In genomic region chr6:36734486-36735060, GRCh38 we compare ENCODE assay signal across 12 cellular contexts. TPM values are rescaled to one million over a fixed set of nuclear protein-coding genes. Genes with fewer than 3 reads are reported as not detected.
DNase-seq lines count a peak whose midpoint lies in the region; ATAC-seq and TF ChIP-seq lines count a peak whose summit lies in the region.
"Had no signal": no experiment of that assay in that cellular context is flagged by ENCODE, and none has a peak within 500 bp of the region (broad histone marks: within the 10 kb centered on the region; RNA-seq: fewer than 3 reads in every experiment).

No MANE protein-coding gene starts in this region.

- no peaks in the 10 kb centered on the region for H3K27me3 ChIP-seq in heart left ventricle
- H3K27me3 ChIP-seq in mammary epithelial cell (ENCODE audit: insufficient read depth, low read length): no peaks in the 10 kb centered on the region
- H3K27me3 ChIP-seq in muscle layer of colon (ENCODE audit: control insufficient read depth in 1 of 2, insufficient read depth in 2 of 2, low read length in 2 of 2): no peaks in the 10 kb centered on the region
- H3K27me3 ChIP-seq in uterus: no peaks in the 10 kb centered on the region
- H3K27me3 ChIP-seq: foreskin keratinocyte had no signal

- CTCF ChIA-PET in mammary epithelial cell (lab: Charles Lee; ENCODE audit: low non-redundant PET): no interaction called here

- H3K9me3 ChIP-seq in heart left ventricle (no peaks in the 10 kb centered on the region), mammary epithelial cell (replicated peaks; ENCODE audit: insufficient read depth, low read length) (no peaks in the 10 kb centered on the region), muscle layer of colon (ENCODE audit: low read length) (no peaks in the 10 kb centered on the region), uterus (no peaks in the 10 kb centered on the region)

- ATAC-seq in heart left ventricle: no peak
- ATAC-seq in Right ventricle myocardium superior (ENCODE audit: poor library complexity): no peak
- no peak for ATAC-seq in GM18868 (IDR thresholded peaks at IDR 0.05; ENCODE audit: unreplicated experiment)

- no peak for TF ChIP-seq POLR2A in heart left ventricle (IDR thresholded peaks at IDR 0.05)
- TF ChIP-seq POLR2A in uterus (IDR thresholded peaks at IDR 0.05): no peak

- no peaks in the 10 kb centered on the region for H3K79me2 ChIP-seq in mammary epithelial cell (ENCODE audit: insufficient read depth, low read length)

- WGBS in heart left ventricle, 4 donors: 83 to 93% (median 90%) methylated on average over 7 of the region's 7 CpGs
- 100% methylated on average over 6 of the region's 7 CpGs for WGBS in mammary epithelial cell (ENCODE audit: low coverage, missing lambda C conversion rate)

- H3K4me2 ChIP-seq in mammary epithelial cell (ENCODE audit: insufficient read depth, low read depth, low read length): no peak overlapping the region

- TF ChIP-seq CTCF in heart left ventricle (IDR thresholded peaks at IDR 0.05) (no peak), mammary epithelial cell (conservative IDR thresholded peaks at IDR 0.05 in 1 of 2, IDR thresholded peaks at IDR 0.05 in 1 of 2; ENCODE audit: extremely low read depth in 1 of 2, insufficient read depth in 1 of 2, low read depth in 1 of 2, low read length in 2 of 2) (no peak), uterus (IDR thresholded peaks at IDR 0.05) (no peak)

- peak overlapping the region in 11 of 12 donors; percentile 69 to 93 (median 82) for H3K27ac ChIP-seq in heart left ventricle
- H3K27ac ChIP-seq in mammary epithelial cell (ENCODE audit: insufficient read depth, low read depth, low read length): no peak overlapping the region
- H3K27ac ChIP-seq in muscle layer of colon (ENCODE audit: low read depth, low read length): peak overlapping the region; percentile 68
- peak overlapping the region; percentile 72 to 74 for H3K27ac ChIP-seq in uterus
- H3K27ac ChIP-seq: foreskin keratinocyte had no signal

- dilution Hi-C loops in mammary epithelial cell (cut with HindIII; ENCODE audit: low sequenced_read_pairs): no loop called here

- no peaks in the 10 kb centered on the region for H4K20me1 ChIP-seq in mammary epithelial cell (ENCODE audit: insufficient read depth, low read length)

- H3K9ac ChIP-seq in mammary epithelial cell (ENCODE audit: insufficient read depth, low read length): no peak overlapping the region
- H3K9ac ChIP-seq in muscle layer of colon (ENCODE audit: low read length): no peak overlapping the region

- H3K4me3 ChIP-seq in heart left ventricle (peak overlapping the region in 8 of 12 donors; percentile 25 to 54 (median 40)), mammary epithelial cell (replicated peaks in 1 of 3; ENCODE audit: insufficient read depth in 1 of 3, low read depth in 2 of 3, low read length in 3 of 3) (no peak overlapping the region), muscle layer of colon (ENCODE audit: low read depth in 1 of 2, low read length in 2 of 2) (peak overlapping the region in 1 of 2 donors; percentile 30), uterus (peak overlapping the region in 1 of 2 donors; percentile 27)

- in situ Hi-C loops in mammary epithelial cell (cut with MboI; ENCODE audit: low sequenced_read_pairs in 2 of 2): no loop called here

- intact Hi-C loops in heart left ventricle (cut with DNase I) (loop anchor here in 1 of 10 donors (5.0 kb wide), 1 partner anchor 52 kb away; no protein-coding TSS in a partner anchor), Right ventricle myocardium superior (cut with DNase I) (no loop called here), mammary epithelial cell (cut with micrococcal nuclease) (no loop called here), uterus (cut with DNase I; ENCODE audit: low total_unique reads) (no loop called here)

- H3K36me3 ChIP-seq in heart left ventricle (no peaks in the 10 kb centered on the region), mammary epithelial cell (ENCODE audit: insufficient read depth, low read length) (no peaks in the 10 kb centered on the region), muscle layer of colon (ENCODE audit: insufficient read depth, low read length) (no peaks in the 10 kb centered on the region), uterus (no peaks in the 10 kb centered on the region)

- peak overlapping the region; percentile 55 for H2AFZ ChIP-seq in mammary epithelial cell (ENCODE audit: low read depth, low read length)

- H3K4me1 ChIP-seq in heart left ventricle (peaks cover 0 to 28% (median 13%) of the 10 kb centered on the region in 12 donors), mammary epithelial cell (ENCODE audit: insufficient read depth, low read length) (peaks cover 5% of the 10 kb centered on the region), muscle layer of colon (ENCODE audit: insufficient read depth, low read length) (peaks cover 14% of the 10 kb centered on the region), uterus (no peaks in the 10 kb centered on the region)
- H3K4me1 ChIP-seq: foreskin keratinocyte had no signal

- DNase-seq in heart left ventricle (peak in 1 of 5 donors; percentile 35), Right ventricle myocardium superior (no peak), mammary epithelial cell (no peak), uterus (no peak), NCI-H1105 treated with DMSO at 0.1 percent for 48 hours (lab: John Stamatoyannopoulos, UW) (no peak)
- no peak for DNase-seq in stimulated activated CD4-positive, alpha-beta T cell treated with anti-CD3 and anti-CD28 coated beads, Interleukin-4, amount 100 ng/mL, for 24 hours
- DNase-seq: activated effector memory CD4-positive, alpha-beta T cell treated with Interleukin-2 at 50 U/mL for 16 hours; NCI-H69 had no signal

- no TSS peak for BruUV-seq in mammary epithelial cell (replicated peaks; lab: Mats Ljungman, UMichigan)

RNA-seq across cellular contexts. Expression of gene RAB44, which starts 36.9 kb away (rescaled TPM):
- under 1 TPM in 5 of 9 donors, not detected in 4; 0.06 to 0.32 (median 0.09) TPM for total RNA-seq in heart left ventricle
- under 1 TPM in 1 of 2 donors, not detected in 1; 0.04 TPM for polyA plus RNA-seq in heart left ventricle
- not detected for total RNA-seq in Right ventricle myocardium superior
- under 1 TPM in 1 of 2 donors, not detected in 1; 0.17 TPM for total RNA-seq in mammary epithelial cell
- 0.02 TPM for polyA plus RNA-seq in mammary epithelial cell
- not detected for polyA minus RNA-seq in mammary epithelial cell
- total RNA-seq in uterus: under 1 TPM in 1 of 4 donors, not detected in 3; 0.37 TPM
- total RNA-seq: foreskin keratinocyte had no signal
- polyA plus RNA-seq: neural cell had no signal

RNA-seq across cellular contexts. Expression of gene CDKN1A, which starts 56.1 kb away (rescaled TPM):
- 100 to 1,000 TPM in 4 of 9 donors, 10 to 100 TPM in 5; 27.5 to 164 (median 99.8) TPM for total RNA-seq in heart left ventricle
- polyA plus RNA-seq in heart left ventricle: 100 to 1,000 TPM in 1 of 2 donors, 10 to 100 TPM in 1; 36.2 to 658 TPM
- 54.5 TPM for total RNA-seq in Right ventricle myocardium superior
- total RNA-seq in mammary epithelial cell: 100 to 1,000 TPM; 687 to 707 TPM
- polyA plus RNA-seq in mammary epithelial cell: 414 TPM
- 451 TPM for polyA minus RNA-seq in mammary epithelial cell
- 100 to 1,000 TPM in 1 of 4 donors, 10 to 100 TPM in 2, 1 to 10 TPM in 1; 8.8 to 119 (median 75.8) TPM for total RNA-seq in uterus

Comparison
In these comparisons a context has a peak if more than half of its experiments do, and no peak if none do; other contexts are left out.
1. H3K4me3 ChIP-seq: peak in heart left ventricle (8 of 12); none in mammary epithelial cell (0 of 3).
2. RNA of gene CDKN1A, which starts 56.1 kb away (total RNA-seq): 687 to 707 TPM in mammary epithelial cell; 27.5 to 164 TPM in heart left ventricle, 8.8 to 119 TPM in uterus and 54.5 TPM in Right ventricle myocardium superior (single experiment); every median in the first group is over 4 times any median in the second.